ENCODE assay signal across 11 cellular contexts in the genomic region with DNA sequence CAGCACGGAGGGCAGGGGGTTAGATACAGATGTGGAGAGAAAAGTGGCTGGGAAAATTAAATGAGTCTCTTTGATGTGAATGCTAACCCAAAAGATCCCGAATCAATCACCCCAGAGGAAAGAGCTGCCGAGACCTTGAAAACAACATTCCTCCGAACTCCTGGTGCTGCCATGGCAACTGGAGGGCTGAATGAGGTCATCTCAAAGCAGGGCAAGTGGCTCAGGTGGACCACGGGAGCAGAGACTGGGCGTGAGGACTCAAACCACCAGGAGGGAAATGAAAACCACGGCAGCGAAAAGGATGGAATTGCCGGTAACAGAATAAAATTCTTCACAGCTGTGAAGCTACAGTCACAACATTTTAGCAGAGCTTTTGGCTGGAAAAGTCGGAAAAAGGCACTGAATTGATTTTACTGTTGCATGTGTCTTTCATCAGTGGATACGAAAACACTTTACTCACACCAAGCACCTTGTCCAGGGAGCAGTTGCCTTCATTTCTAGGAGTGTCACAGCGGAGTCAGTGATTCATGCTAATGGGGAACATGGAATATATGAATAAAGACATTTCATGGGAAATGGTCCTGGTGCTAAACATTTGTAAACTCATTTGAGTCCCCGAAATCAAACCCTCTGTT. TPM values are rescaled to one million over a fixed set of nuclear protein-coding genes. Genes with fewer than 3 reads are reported as not detected.
A peak's percentile ranks its signal among the peaks of the same experiment; 100 is the strongest.
DNase-seq lines count a peak whose midpoint lies in the region; ATAC-seq lines count a peak whose summit lies in the region.
"Had no signal": no experiment of that assay in that cellular context is flagged by ENCODE, and none has a peak within 500 bp of the region (broad histone marks: within the 10 kb centered on the region; RNA-seq: fewer than 3 reads in every experiment).

No MANE protein-coding gene starts in this region.

- H3K27ac Mint-ChIP-seq in activated CD4-positive, alpha-beta T cell treated with anti-CD3 and anti-CD28 coated beads, Interleukin-2, amount 10 ng/mL, durations not matched to agents 24 days and 14 days, result no peak overlapping the region

- no peaks in the 10 kb centered on the region for H3K4me1 Mint-ChIP-seq in activated CD4-positive, alpha-beta T cell treated with anti-CD3 and anti-CD28 coated beads, Interleukin-2, amount 10 ng/mL, durations not matched to agents 24 days and 14 days

- no peak overlapping the region for H3K4me3 Mint-ChIP-seq in activated CD4-positive, alpha-beta T cell treated with anti-CD3 and anti-CD28 coated beads, Interleukin-2, amount 10 ng/mL, durations not matched to agents 24 days and 14 days

- peaks cover 4% of the 10 kb centered on the region for H3K27me3 Mint-ChIP-seq in activated CD4-positive, alpha-beta T cell treated with anti-CD3 and anti-CD28 coated beads, Interleukin-2, amount 10 ng/mL, durations not matched to agents 24 days and 14 days

- no peak for ATAC-seq in HG02970 (IDR thresholded peaks at IDR 0.05; ENCODE audit: low FRiP score, unreplicated experiment)
- ATAC-seq: lower lobe of right lung had no signal

- no peaks in the 10 kb centered on the region for H3K36me3 Mint-ChIP-seq in activated CD4-positive, alpha-beta T cell treated with anti-CD3 and anti-CD28 coated beads, Interleukin-2, amount 10 ng/mL, durations not matched to agents 24 days and 14 days (ENCODE audit: low read depth)

- H3K9me3 Mint-ChIP-seq in activated CD4-positive, alpha-beta T cell treated with anti-CD3 and anti-CD28 coated beads, Interleukin-2, amount 10 ng/mL, durations not matched to agents 24 days and 14 days, result no peaks in the 10 kb centered on the region

- DNase-seq in Daoy (ENCODE audit: low read depth) (peak; percentile 78), NCI-H69 (lab: John Stamatoyannopoulos, UW) (peak; percentile 18), fibroblast of gingiva (ENCODE audit: low read depth) (peak; percentile 31), non-pigmented ciliary epithelial cell (ENCODE audit: low read depth) (peak; percentile 13), NCI-H524 treated with DMSO at 0.1 percent for 48 hours (lab: John Stamatoyannopoulos, UW) (no peak)
- no peak for DNase-seq in activated naive CD4-positive, alpha-beta T cell treated with anti-CD3 and anti-CD28 coated beads, Interleukin-2, amount 50 U/mL, for 16 hours
- no peak for DNase-seq in activated CD4-positive, alpha-beta T cell treated with anti-CD3 and anti-CD28 coated beads, Interleukin-2, amount 10 ng/mL, durations not matched to agents 24 days and 14 days
- DNase-seq: lower lobe of right lung, NCI-H510A treated with DMSO at 0.1 percent for 48 hours had no signal

- intact Hi-C loops in activated CD4-positive, alpha-beta T cell treated with anti-CD3 and anti-CD28 coated beads, Interleukin-2, amount 10 ng/mL, durations not matched to agents 24 days and 14 days (cut with micrococcal nuclease), result no loop called here

RNA-seq across cellular contexts. Expression of a gene that starts 23.3 kb away (rescaled TPM):
- total RNA-seq in Daoy (2014; rRNA removed; shearing (Covaris generic)), result not detected in 2 replicates
- not detected in 2 replicates for total RNA-seq in activated CD4-positive, alpha-beta T cell treated with anti-CD3 and anti-CD28 coated beads, Interleukin-2, amount 10 ng/mL, durations not matched to agents 24 days and 14 days
- total RNA-seq: ascending aorta, lower lobe of right lung had no signal

Comparison
In these comparisons a context has a peak if more than half of its experiments do, and no peak if none do; other contexts are left out.
1. DNase-seq: peak in Daoy (single experiment), NCI-H69 (single experiment), fibroblast of gingiva (single experiment) and non-pigmented ciliary epithelial cell (single experiment); none in activated naive CD4-positive, alpha-beta T cell treated with anti-CD3 and anti-CD28 coated beads, Interleukin-2, amount 50 U/mL, for 16 hours (single experiment), NCI-H524 treated with DMSO at 0.1 percent for 48 hours (single experiment) and activated CD4-positive, alpha-beta T cell treated with anti-CD3 and anti-CD28 coated beads, Interleukin-2, amount 10 ng/mL, durations not matched to agents 24 days and 14 days (single experiment).